In genomic region chr9:114233806-114234205, GRCh38 we compare ENCODE assay signal across 26 cellular contexts.
DNase-seq lines count a peak whose midpoint lies in the region; ATAC-seq and TF ChIP-seq lines count a peak whose summit lies in the region.
"Had no signal": no experiment of that assay in that cellular context is flagged by ENCODE, and none has a peak within 500 bp of the region (broad histone marks: within the 10 kb centered on the region; RNA-seq: fewer than 3 reads in every experiment).

No MANE protein-coding gene starts in this region.

- TF ChIP-seq CTCF in GM23338 (conservative IDR thresholded peaks at IDR 0.05; ENCODE audit: low read depth in 2 of 2) (no peak), fibroblast of the aortic adventitia (IDR thresholded peaks at IDR 0.05; ENCODE audit: insufficient read depth, low read length) (peak; percentile 31), mesothelial cell of epicardium (IDR thresholded peaks at IDR 0.05; ENCODE audit: unreplicated experiment) (no peak)

- H3F3A ChIP-seq in GM23338 (replicated peaks; ENCODE audit: low read depth), result no peaks in the 10 kb centered on the region

- H3K9me2 ChIP-seq in GM23338 (ENCODE audit: insufficient read depth), result no peaks in the 10 kb centered on the region

- H3K36me3 Mint-ChIP-seq in GM23338 (ENCODE audit: low read depth) (no peaks in the 10 kb centered on the region), mesothelial cell of epicardium (peaks cover 4% of the 10 kb centered on the region)
- H3K36me3 Mint-ChIP-seq: activated CD8-positive, alpha-beta memory T cell treated with anti-CD3 and anti-CD28 coated beads, Interleukin-2, amount 10 ng/mL, durations not matched to agents 7 days and 5 days; activated naive CD4-positive, alpha-beta T cell treated with anti-CD3 and anti-CD28 coated beads, Interleukin-2, amount 10 ng/mL, durations not matched to agents 7 days and 5 days had no signal

- no peak overlapping the region for H3K4me2 ChIP-seq in GM23338

- H2AFZ ChIP-seq in GM23338, result no peak overlapping the region

- H3K4me3 Mint-ChIP-seq in GM23338 (no peak overlapping the region), mesothelial cell of epicardium (no peak overlapping the region)
- H3K4me3 Mint-ChIP-seq: activated CD4-positive, alpha-beta T cell treated with anti-CD3 and anti-CD28 coated beads, Interleukin-2, amount 10 ng/mL, durations not matched to agents 7 days and 5 days; activated CD8-positive, alpha-beta memory T cell treated with anti-CD3 and anti-CD28 coated beads, Interleukin-2, amount 10 ng/mL, durations not matched to agents 7 days and 5 days; activated naive CD4-positive, alpha-beta T cell treated with anti-CD3 and anti-CD28 coated beads, Interleukin-2, amount 10 ng/mL, durations not matched to agents 7 days and 5 days; neural crest cell; stimulated activated naive CD8-positive, alpha-beta T cell treated with anti-CD3 and anti-CD28 coated beads, Interleukin-15, amount 100 ng/mL, for 72 hours; T-helper 17 cell had no signal

- H3K27ac ChIP-seq in GM23338 (ENCODE audit: low read depth) (no peak overlapping the region), skin epidermis (peak overlapping the region in 11 of 21 experiments; percentile 50 to 85 (median 58))
- H3K27ac ChIP-seq: BLaER1 treated with 17β-estradiol and CSF1 and Interleukin-3, amounts not matched to agents 10 nM and 100 nM; WERI-Rb-1 had no signal

- H3K36me3 ChIP-seq in GM23338 (ENCODE audit: insufficient read depth), result no peaks in the 10 kb centered on the region
- H3K36me3 ChIP-seq: prostate gland had no signal

- no peaks in the 10 kb centered on the region for H3K9me3 Mint-ChIP-seq in GM23338
- no peaks in the 10 kb centered on the region for H3K9me3 Mint-ChIP-seq in mesothelial cell of epicardium
- H3K9me3 Mint-ChIP-seq: activated CD4-positive, alpha-beta T cell treated with anti-CD3 and anti-CD28 coated beads, Interleukin-2, amount 10 ng/mL, durations not matched to agents 7 days and 5 days; activated naive CD4-positive, alpha-beta T cell treated with anti-CD3 and anti-CD28 coated beads, Interleukin-2, amount 10 ng/mL, durations not matched to agents 7 days and 5 days; neural crest cell; stimulated activated naive CD8-positive, alpha-beta T cell treated with anti-CD3 and anti-CD28 coated beads, Interleukin-15, amount 100 ng/mL, for 72 hours had no signal

- H3K27me3 ChIP-seq in GM23338 (ENCODE audit: insufficient read depth), result no peaks in the 10 kb centered on the region
- H3K27me3 ChIP-seq: BLaER1 treated with 17β-estradiol and CSF1 and Interleukin-3, amounts not matched to agents 10 nM and 100 nM had no signal

- H3K4me1 Mint-ChIP-seq in GM23338 (peaks cover 23% of the 10 kb centered on the region), mesothelial cell of epicardium (peaks cover 64% of the 10 kb centered on the region)
- H3K4me1 Mint-ChIP-seq: activated CD8-positive, alpha-beta memory T cell treated with anti-CD3 and anti-CD28 coated beads, Interleukin-2, amount 10 ng/mL, durations not matched to agents 7 days and 5 days; activated naive CD4-positive, alpha-beta T cell treated with anti-CD3 and anti-CD28 coated beads, Interleukin-2, amount 10 ng/mL, durations not matched to agents 7 days and 5 days had no signal

- no peak for ATAC-seq in GM23338
- no peak for ATAC-seq in HG02840 (IDR thresholded peaks at IDR 0.05; ENCODE audit: low FRiP score, unreplicated experiment)
- ATAC-seq: activated CD8-positive, alpha-beta memory T cell treated with anti-CD3 and anti-CD28 coated beads, Interleukin-2, amount 10 ng/mL, durations not matched to agents 7 days and 5 days; esophagus mucosa; stimulated activated naive CD8-positive, alpha-beta T cell treated with anti-CD3 and anti-CD28 coated beads, Interleukin-15, amount 100 ng/mL, for 72 hours; T-helper 17 cell had no signal

- H3K4me1 ChIP-seq in GM23338 (ENCODE audit: insufficient read depth), result no peaks in the 10 kb centered on the region
- H3K4me1 ChIP-seq: prostate gland had no signal

- DNase-seq in GM23338 (ENCODE audit: low spot score) (no peak), fibroblast of the aortic adventitia (ENCODE audit: low read depth) (peak; percentile 33), mesothelial cell of epicardium (ENCODE audit: low spot score in 2 of 2, unreplicated experiment in 2 of 2) (no peak), UCSD-AML1 (lab: John Stamatoyannopoulos, UW; ENCODE audit: unreplicated experiment) (no peak), ecto neural progenitor cell (ENCODE audit: low spot score) (no peak)
- no peak for DNase-seq in central memory CD4-positive, alpha-beta T cell
- DNase-seq: activated CD4-positive, alpha-beta T cell treated with anti-CD3 and anti-CD28 coated beads, Interleukin-2, amount 10 ng/mL, durations not matched to agents 7 days and 5 days; activated CD8-positive, alpha-beta memory T cell treated with anti-CD3 and anti-CD28 coated beads, Interleukin-2, amount 10 ng/mL, durations not matched to agents 7 days and 5 days; activated naive CD4-positive, alpha-beta T cell treated with anti-CD3 and anti-CD28 coated beads, Interleukin-2, amount 10 ng/mL, durations not matched to agents 7 days and 5 days; anterior cingulate cortex; effector memory CD4-positive, alpha-beta T cell; GOT3; kidney glomerular epithelial cell; midbrain; NCI-H1417 treated with DMSO at 0.1 percent for 48 hours; NCI-H526 treated with DMSO at 0.1 percent for 48 hours; stimulated activated CD4-positive, alpha-beta T cell treated with anti-CD3 and anti-CD28 coated beads, Interleukin-4, amount 100 ng/mL, for 24 hours; stimulated activated naive CD8-positive, alpha-beta T cell treated with anti-CD3 and anti-CD28 coated beads, Interleukin-15, amount 100 ng/mL, for 72 hours; T-helper 17 cell; WERI-Rb-1 had no signal

- H3K4me3 ChIP-seq in GM23338, result no peak overlapping the region
- H3K4me3 ChIP-seq in fibroblast of the aortic adventitia (ENCODE audit: low read depth, low read length), result no peak overlapping the region
- H3K4me3 ChIP-seq in skin epidermis, result no peak overlapping the region
- H3K4me3 ChIP-seq: BLaER1 treated with 17β-estradiol and CSF1 and Interleukin-3, amounts not matched to agents 10 nM and 100 nM; prostate gland had no signal

- H3K27me3 Mint-ChIP-seq in GM23338 (ENCODE audit: insufficient read depth, low read depth, poor library complexity) (peaks cover 13% of the 10 kb centered on the region), mesothelial cell of epicardium (ENCODE audit: low read depth) (no peaks in the 10 kb centered on the region)
- H3K27me3 Mint-ChIP-seq: stimulated activated naive CD8-positive, alpha-beta T cell treated with anti-CD3 and anti-CD28 coated beads, Interleukin-15, amount 100 ng/mL, for 72 hours had no signal

- no peaks in the 10 kb centered on the region for H4K20me1 ChIP-seq in GM23338 (replicated peaks; ENCODE audit: insufficient read depth)

- peak overlapping the region; percentile 60 for H3K27ac Mint-ChIP-seq in GM23338
- H3K27ac Mint-ChIP-seq in mesothelial cell of epicardium, result peak overlapping the region; percentile 78
- H3K27ac Mint-ChIP-seq: activated CD4-positive, alpha-beta T cell treated with anti-CD3 and anti-CD28 coated beads, Interleukin-2, amount 10 ng/mL, durations not matched to agents 7 days and 5 days; activated CD8-positive, alpha-beta memory T cell treated with anti-CD3 and anti-CD28 coated beads, Interleukin-2, amount 10 ng/mL, durations not matched to agents 7 days and 5 days; activated naive CD4-positive, alpha-beta T cell treated with anti-CD3 and anti-CD28 coated beads, Interleukin-2, amount 10 ng/mL, durations not matched to agents 7 days and 5 days; T-helper 17 cell had no signal

- H3K79me2 ChIP-seq in GM23338 (replicated peaks; ENCODE audit: insufficient read depth), result no peaks in the 10 kb centered on the region

TF ChIP-seq in GM23338, 12 proteins besides CTCF, POLR2A, EP300 and RAD21 (continues in another document):
- TF ChIP-seq NANOG (IDR thresholded peaks at IDR 0.05; ENCODE audit: borderline replicate concordance) (no peak), EZH2phosphoT487 (IDR thresholded peaks at IDR 0.05; ENCODE audit: unreplicated experiment) (no peak), STAT1 (IDR thresholded peaks at IDR 0.05; ENCODE audit: unreplicated experiment) (no peak)
